ENCODE assay signal across 9 cellular contexts in genomic region chr2:29014811-29015414, GRCh38. TPM values are rescaled to one million over a fixed set of nuclear protein-coding genes. Genes with fewer than 3 reads are reported as not detected.
DNase-seq lines count a peak whose midpoint lies in the region; ATAC-seq, FAIRE-seq and TF ChIP-seq lines count a peak whose summit lies in the region.
"Had no signal": no experiment of that assay in that cellular context is flagged by ENCODE, and none has a peak within 500 bp of the region (broad histone marks: within the 10 kb centered on the region; RNA-seq: fewer than 3 reads in every experiment).

No MANE protein-coding gene starts in this region.

- intact Hi-C loops in GM12878 (cut with micrococcal nuclease; ENCODE audit: unreplicated experiment), result no loop called here

- H3K27ac ChIP-seq in GM12878 (ENCODE audit: control insufficient read depth, insufficient read depth), result no peak overlapping the region

- ATAC-seq in GM12878 (peak; percentile 53), GM18867 (IDR thresholded peaks at IDR 0.05; ENCODE audit: unreplicated experiment) (no peak)

- DNase-seq in H54 (ENCODE audit: insufficient read length, low spot score), result peak; percentile 87
- DNase-seq in T-helper 9 cell, result peak; percentile 61
- no peak for DNase-seq in GM12878 (ENCODE audit: low read depth, low spot score)
- no peak for DNase-seq in nephron progenitor cell
- DNase-seq in osteocyte (ENCODE audit: extremely low spot score, unreplicated experiment), result no peak
- no peak for DNase-seq in BE2C
- no peak for DNase-seq in NCI-H345 treated with DMSO at 0.1 percent for 48 hours (lab: John Stamatoyannopoulos, UW; ENCODE audit: unreplicated experiment)

- H3K4me1 Mint-ChIP-seq in nephron progenitor cell (peaks cover 70% of the 10 kb centered on the region), osteocyte (ENCODE audit: unreplicated experiment) (peaks cover 36% of the 10 kb centered on the region)

- H3K36me3 Mint-ChIP-seq in nephron progenitor cell (ENCODE audit: low read depth) (no peaks in the 10 kb centered on the region), osteocyte (ENCODE audit: unreplicated experiment) (no peaks in the 10 kb centered on the region)

- H4K20me1 ChIP-seq in GM12878 (ENCODE audit: control insufficient read depth, insufficient read depth), result no peaks in the 10 kb centered on the region

- POLR2A ChIA-PET in GM12878 (lab: Charles Lee), result no interaction called here

- no peak for TF ChIP-seq POLR2A in H54 (IDR thresholded peaks at IDR 0.05; ENCODE audit: low read depth, low read length)
- TF ChIP-seq POLR2A in GM12878 (IDR thresholded peaks at IDR 0.05; ENCODE audit: low read depth, low read length), result peak; percentile 22; the same call in 1 of the 2 replicates

- H3K27ac Mint-ChIP-seq in nephron progenitor cell, result peak overlapping the region; percentile 43
- H3K27ac Mint-ChIP-seq in osteocyte (ENCODE audit: unreplicated experiment), result no peak overlapping the region

- TF ChIP-seq EP300 in GM12878 (IDR thresholded peaks at IDR 0.05; ENCODE audit: borderline replicate concordance in 1 of 2, control insufficient read depth in 1 of 2, low read depth in 2 of 2, low read length in 2 of 2), result no peak

- no peaks in the 10 kb centered on the region for H3K27me3 ChIP-seq in GM12878 (replicated peaks in 1 of 2; ENCODE audit: control insufficient read depth in 2 of 2, insufficient read depth in 2 of 2, low read length in 1 of 2)
- H3K27me3 ChIP-seq in BE2C, result no peaks in the 10 kb centered on the region

- no peaks in the 10 kb centered on the region for H3K27me3 Mint-ChIP-seq in nephron progenitor cell (ENCODE audit: low read depth, poor library complexity)
- peaks cover 6% of the 10 kb centered on the region for H3K27me3 Mint-ChIP-seq in osteocyte (ENCODE audit: unreplicated experiment)

- H3K36me3 ChIP-seq in GM12878 (ENCODE audit: control insufficient read depth in 2 of 2, insufficient read depth in 2 of 2, low read length in 1 of 2) (no peaks in the 10 kb centered on the region), BE2C (no peaks in the 10 kb centered on the region)

- TF ChIP-seq RAD21 in GM12878 (IDR thresholded peaks at IDR 0.05; ENCODE audit: insufficient read depth, low read depth, low read length), result 0 out of 2 replicates have a peak, but pooled peaks have one; percentile 15

- FAIRE-seq in H54 (lab: Jason Lieb, UNC) (peak; percentile 20), GM12878 (lab: Jason Lieb, UNC) (peak; percentile 87)

- in situ Hi-C loops in GM12878 (cut with MboI), result no loop called here

- SMC1A ChIA-PET in GM12878 (lab: Charles Lee; ENCODE audit: uncharacterized antibody, unreplicated experiment), result interaction anchor here (1.0 to 1.4 kb wide), 2 partner anchors 24 to 30 kb away, joined by 3 to 4 read pairs; no protein-coding TSS in a partner anchor

- H3K4me3 ChIP-seq in GM12878 (no peak overlapping the region), BE2C (ENCODE audit: low read depth, low read length) (no peak overlapping the region)

- no peaks in the 10 kb centered on the region for H3K9me3 Mint-ChIP-seq in nephron progenitor cell
- no peaks in the 10 kb centered on the region for H3K9me3 Mint-ChIP-seq in osteocyte (ENCODE audit: unreplicated experiment)

- no peaks in the 10 kb centered on the region for H3K79me2 ChIP-seq in GM12878 (ENCODE audit: control insufficient read depth, insufficient read depth, low read length)

- H3K4me1 ChIP-seq in GM12878 (ENCODE audit: control insufficient read depth, insufficient read depth, low read length), result peaks cover 14% of the 10 kb centered on the region
- peaks cover 5% of the 10 kb centered on the region; the same call in 1 of the 2 replicates for H3K4me1 ChIP-seq in BE2C

- RAD21 ChIA-PET in GM12878 (lab: Charles Lee; ENCODE audit: unreplicated experiment), result interaction anchor here (1.2 kb wide), 1 partner anchor 94 kb away, joined by 3 read pairs; no protein-coding TSS in a partner anchor

- TF ChIP-seq CTCF in GM12878 (IDR thresholded peaks at IDR 0.05 in 2 of 3, conservative IDR thresholded peaks at IDR 0.05 in 1 of 3; ENCODE audit: control insufficient read depth in 2 of 3, extremely low read depth in 1 of 3, insufficient read depth in 1 of 3, low read depth in 3 of 3, low read length in 3 of 3) (peak in 1 of 3 experiments; percentile 3; a peak in 1 of 6 replicates), nephron progenitor cell (IDR thresholded peaks at IDR 0.05) (no peak), osteocyte (IDR thresholded peaks at IDR 0.05) (no peak), BE2C (IDR thresholded peaks at IDR 0.05; ENCODE audit: low read depth, low read length) (no peak)

- H2AFZ ChIP-seq in GM12878 (ENCODE audit: control insufficient read depth, low read depth, low read length), result peak overlapping the region; percentile 87

- CTCF ChIA-PET in GM12878 (lab: Yijun Ruan, JAX), result interaction anchor here (0.7 kb wide), 1 partner anchor 36 kb away, joined by 3 read pairs; no protein-coding TSS in a partner anchor

- 7% methylated on average over 13 of the region's 13 CpGs for WGBS in GM12878 (ENCODE audit: insufficient coverage, insufficient replicate concordance, low lambda C conversion rate, missing lambda C conversion rate)

- BruUV-seq in GM12878 (replicated peaks; lab: Mats Ljungman, UMichigan), result no TSS peak

- H3K4me3 Mint-ChIP-seq in nephron progenitor cell (no peak overlapping the region), osteocyte (ENCODE audit: unreplicated experiment) (no peak overlapping the region)

- H3K9ac ChIP-seq in GM12878 (ENCODE audit: control insufficient read depth, insufficient read depth, low read length), result no peak overlapping the region; the same call in 1 of the 2 replicates

- no peaks in the 10 kb centered on the region for H3K9me3 ChIP-seq in GM12878 (replicated peaks; ENCODE audit: control insufficient read depth, insufficient read depth, low read length)
- H3K9me3 ChIP-seq in BE2C, result no peaks in the 10 kb centered on the region

- peak overlapping the region; percentile 67; the same call in 1 of the 2 replicates for H3K4me2 ChIP-seq in GM12878 (ENCODE audit: control insufficient read depth, insufficient read depth)

TF ChIP-seq in GM12878, 131 proteins besides CTCF, POLR2A, EP300 and RAD21 (continues in another document):
- TF ChIP-seq ZNF622 (IDR thresholded peaks at IDR 0.05) (no peak), ZBED1 (IDR thresholded peaks at IDR 0.05; ENCODE audit: borderline replicate concordance) (no peak), E4F1 (IDR thresholded peaks at IDR 0.05; ENCODE audit: borderline replicate concordance, partially characterized antibody) (no peak)

RNA-seq across cellular contexts. Expression of gene TOGARAM2, which starts 33.8 kb away (rescaled TPM):
- total RNA-seq in GM12878 (2013; cell fraction: nucleolus; rRNA removed), result 0.06 and 0.42 TPM in 2 replicates
- 0.06 and 0.11 TPM in 2 replicates for total RNA-seq in GM12878 (2014; rRNA removed)
- total RNA-seq in GM12878 (2014; rRNA removed; fragmentation: Illumina TruSeq; extraction: Trizol), result not detected in 2 replicates
- total RNA-seq in GM12878 (2021), result not detected in 2 replicates
- polyA plus RNA-seq in GM12878 (2011; ENCODE audit: low read depth), result not detected
- polyA plus RNA-seq in GM12878 (2011; rRNA removed), result not detected in 2 replicates
- polyA plus RNA-seq in GM12878 (2011; cell fraction: cytosol; rRNA removed), result 0.03 TPM in 2 replicates
- 0.31 and 0.39 TPM in 2 replicates for polyA plus RNA-seq in GM12878 (2011; cell fraction: nucleus; rRNA removed)
- 0.08 and 0.15 TPM in 2 replicates for polyA plus RNA-seq in GM12878 (2012)
- polyA plus RNA-seq in GM12878 (2014; fragmentation: Illumina TruSeq; extraction: Trizol), result 0.03 TPM in 1 of 2 replicates, not detected in the other
- polyA plus RNA-seq in GM12878 (2014; fragmentation: Nextera tagmentation; extraction: Ambion mirVana), result not detected
- polyA plus RNA-seq in GM12878 (2014; rRNA removed), result 0.01 TPM in 1 of 2 replicates, not detected in the other
- not detected for polyA plus RNA-seq in GM12878 (2016; fragmentation: Nextera tagmentation; extraction: Ambion mirVana)
- polyA minus RNA-seq in GM12878 (2011; rRNA and poly(A)+ RNA removed), result not detected in 2 replicates
- polyA minus RNA-seq in GM12878 (2011; cell fraction: cytosol; rRNA and poly(A)+ RNA removed), result not detected in 2 replicates
- polyA minus RNA-seq in GM12878 (2011; cell fraction: nucleus; rRNA and poly(A)+ RNA removed), result under 0.01 and 0.10 TPM in 2 replicates
- not detected in 2 replicates for total RNA-seq in osteocyte
- 1.1 TPM for polyA plus RNA-seq in BE2C (2012; ENCODE audit: insufficient read depth, insufficient read length, low read depth)

RNA-seq across cellular contexts. Expression of gene PCARE, which starts 59.4 kb away (rescaled TPM):
- total RNA-seq in GM12878 (2013; cell fraction: nucleolus; rRNA removed), result not detected in 2 replicates
- total RNA-seq in GM12878 (2014; rRNA removed) (0.05 and 0.06 TPM in 2 replicates), GM12878 (2014; rRNA removed; fragmentation: Illumina TruSeq; extraction: Trizol) (under 0.01 and 0.04 TPM in 2 replicates), GM12878 (2021) (0.03 and 0.08 TPM in 2 replicates), osteocyte (not detected in 2 replicates)
- not detected for polyA plus RNA-seq in GM12878 (2011; ENCODE audit: low read depth)
- polyA plus RNA-seq in GM12878 (2011; rRNA removed) (not detected in 2 replicates), GM12878 (2014; fragmentation: Illumina TruSeq; extraction: Trizol) (0.02 and 0.06 TPM in 2 replicates), GM12878 (2014; fragmentation: Nextera tagmentation; extraction: Ambion mirVana) (not detected), GM12878 (2014; rRNA removed) (0.08 and 0.09 TPM in 2 replicates), GM12878 (2016; fragmentation: Nextera tagmentation; extraction: Ambion mirVana) (not detected)
- polyA plus RNA-seq in GM12878 (2011; cell fraction: cytosol; rRNA removed), result under 0.01 TPM in 1 of 2 replicates, not detected in the other
- 0.03 TPM in 1 of 2 replicates, not detected in the other for polyA plus RNA-seq in GM12878 (2011; cell fraction: nucleus; rRNA removed)
- 0.01 TPM in 1 of 2 replicates, not detected in the other for polyA plus RNA-seq in GM12878 (2012)
- under 0.01 TPM in 2 replicates for polyA minus RNA-seq in GM12878 (2011; rRNA and poly(A)+ RNA removed)
- polyA minus RNA-seq in GM12878 (2011; cell fraction: cytosol; rRNA and poly(A)+ RNA removed), result not detected in 2 replicates
- not detected in 2 replicates for polyA minus RNA-seq in GM12878 (2011; cell fraction: nucleus; rRNA and poly(A)+ RNA removed)
- not detected for polyA plus RNA-seq in BE2C (2012; ENCODE audit: insufficient read depth, insufficient read length, low read depth)
- total RNA-seq: T-helper 1 cell treated with Interleukin-12 subunit alpha and Interleukin-12 subunit beta and Interleukin-4 antibody, amounts not matched to agents 30 ng/mL and 1 ng/mL, for 36 hours had no signal

Comparison
In these comparisons a context has a peak if more than half of its experiments do, and no peak if none do; other contexts are left out.
1. DNase-seq: peak in H54 (single experiment) and T-helper 9 cell (single experiment); none in GM12878 (single experiment), nephron progenitor cell (single experiment), osteocyte (single experiment), BE2C (single experiment) and NCI-H345 treated with DMSO at 0.1 percent for 48 hours (single experiment).